1 cellular context compared by ENCODE assay signal in genomic region chr12:76032043-76032981, GRCh38.
TF ChIP-seq lines count a peak whose summit lies in the region.

No MANE protein-coding gene starts in this region.

TF ChIP-seq in WTC11, 78 proteins besides CTCF, POLR2A, EP300 and RAD21 (continued from another document):
- TF ChIP-seq FOXP4 (CRISPR knock-in tag; IDR thresholded peaks at IDR 0.05) (no peak), HMGXB4 (CRISPR knock-in tag; IDR thresholded peaks at IDR 0.05) (no peak; the same call in 1 of the 2 replicates), AFF4 (CRISPR knock-in tag; IDR thresholded peaks at IDR 0.05; ENCODE audit: borderline replicate concordance) (0 out of 2 replicates have a peak, but pooled peaks have one; percentile 29), USF2 (CRISPR knock-in tag; IDR thresholded peaks at IDR 0.05) (no peak), ZNF281 (CRISPR knock-in tag; IDR thresholded peaks at IDR 0.05) (no peak), NFATC4 (CRISPR knock-in tag; IDR thresholded peaks at IDR 0.05) (no peak), CREM (CRISPR knock-in tag; IDR thresholded peaks at IDR 0.05) (no peak; the same call in 1 of the 2 replicates), ZNF671 (CRISPR knock-in tag; IDR thresholded peaks at IDR 0.05) (no peak), PRRX2 (CRISPR knock-in tag; IDR thresholded peaks at IDR 0.05) (no peak), GRHL2 (CRISPR knock-in tag; IDR thresholded peaks at IDR 0.05; ENCODE audit: insufficient replicate concordance, severe bottlenecking) (no peak), FOXK1 (CRISPR knock-in tag; IDR thresholded peaks at IDR 0.05) (0 out of 2 replicates have a peak, but pooled peaks have one; percentile 33), MLX (CRISPR knock-in tag; IDR thresholded peaks at IDR 0.05) (no peak), GABPB1 (CRISPR knock-in tag; IDR thresholded peaks at IDR 0.05) (no peak), RELA (CRISPR knock-in tag; IDR thresholded peaks at IDR 0.05; ENCODE audit: borderline replicate concordance) (no peak), SMAD3 (CRISPR knock-in tag; IDR thresholded peaks at IDR 0.05; ENCODE audit: borderline replicate concordance) (peak; percentile 69; the same call in 1 of the 2 replicates), RORB (CRISPR knock-in tag; IDR thresholded peaks at IDR 0.05) (no peak), SP1 (CRISPR knock-in tag; conservative IDR thresholded peaks at IDR 0.05) (no peak), MYBL2 (CRISPR knock-in tag; IDR thresholded peaks at IDR 0.05) (no peak), NR2C2 (CRISPR knock-in tag; IDR thresholded peaks at IDR 0.05) (no peak), AR (CRISPR knock-in tag; IDR thresholded peaks at IDR 0.05) (no peak), TEAD4 (CRISPR knock-in tag; IDR thresholded peaks at IDR 0.05) (0 out of 2 replicates have a peak, but pooled peaks have one; percentile 8), USF1 (CRISPR knock-in tag; IDR thresholded peaks at IDR 0.05) (0 out of 2 replicates have a peak, but pooled peaks have one; percentile 38), E2F5 (CRISPR knock-in tag; IDR thresholded peaks at IDR 0.05) (no peak), OVOL2 (CRISPR knock-in tag; IDR thresholded peaks at IDR 0.05; ENCODE audit: borderline replicate concordance) (no peak), ZSCAN18 (CRISPR knock-in tag; IDR thresholded peaks at IDR 0.05) (no peak), ZNF512 (CRISPR knock-in tag; IDR thresholded peaks at IDR 0.05; ENCODE audit: borderline replicate concordance) (no peak), PRDM15 (CRISPR knock-in tag; IDR thresholded peaks at IDR 0.05) (no peak), SOX15 (CRISPR knock-in tag; IDR thresholded peaks at IDR 0.05) (no peak)
